In the genomic region with DNA sequence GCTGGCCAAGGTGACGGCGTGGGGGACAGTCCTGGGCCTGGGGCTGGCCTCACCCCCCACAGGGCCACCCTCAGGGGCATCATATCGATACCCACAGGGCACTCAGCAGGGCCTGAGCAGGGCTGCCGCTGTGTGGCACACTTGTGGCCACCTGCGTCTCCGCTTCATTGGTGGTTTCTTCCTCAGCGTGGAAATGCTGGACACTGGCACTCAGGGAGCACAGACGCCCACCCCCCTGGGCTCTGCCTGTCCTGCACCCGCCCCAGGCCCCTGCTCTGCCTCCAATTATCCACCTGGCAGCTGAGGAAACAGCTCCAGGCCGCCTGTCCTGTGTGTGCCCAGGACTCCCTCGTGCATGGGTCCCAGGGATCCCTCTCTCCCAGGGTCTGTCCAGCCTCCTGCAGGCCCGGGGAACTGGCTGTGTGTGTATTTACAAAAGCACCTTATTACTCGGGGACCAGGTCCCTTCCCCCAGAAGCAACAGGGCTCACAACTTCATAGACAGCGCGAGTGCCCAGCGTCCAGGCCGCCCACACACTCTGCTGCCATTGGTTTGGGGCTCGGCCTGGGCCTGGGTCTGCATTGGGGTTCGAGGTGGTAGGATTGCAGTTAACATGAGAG, we compare ENCODE assay signal across 20 cellular contexts. TPM values are rescaled to one million over a fixed set of nuclear protein-coding genes. Genes with fewer than 3 reads are reported as not detected.
DNase-seq lines count a peak whose midpoint lies in the region; ATAC-seq and TF ChIP-seq lines count a peak whose summit lies in the region.
"Had no signal": no experiment of that assay in that cellular context is flagged by ENCODE, and none has a peak within 500 bp of the region (broad histone marks: within the 10 kb centered on the region; RNA-seq: fewer than 3 reads in every experiment).

No MANE protein-coding gene starts in this region.

- no peaks in the 10 kb centered on the region for H3K79me2 ChIP-seq in osteoblast (ENCODE audit: insufficient read depth, low read length)

- no peaks in the 10 kb centered on the region for H3K9me3 Mint-ChIP-seq in activated CD8-positive, alpha-beta T cell treated with anti-CD3 and anti-CD28 coated beads for 36 hours
- H3K9me3 Mint-ChIP-seq: CD4-positive, alpha-beta memory T cell had no signal

- H3K4me1 ChIP-seq in BE2C (peaks cover 7% of the 10 kb centered on the region), HEK293 (ENCODE audit: control insufficient read depth, insufficient read depth, low read length) (0 out of 2 replicates have a peak, but pooled peaks cover 2% of the 10 kb centered on the region), osteoblast (ENCODE audit: insufficient read depth, low read length) (peaks cover 33% of the 10 kb centered on the region)

- H3K36me3 Mint-ChIP-seq in activated CD8-positive, alpha-beta T cell treated with anti-CD3 and anti-CD28 coated beads for 36 hours (ENCODE audit: low read depth): no peaks in the 10 kb centered on the region
- H3K36me3 Mint-ChIP-seq: CD4-positive, alpha-beta memory T cell had no signal

- H3K36me3 ChIP-seq in BE2C: no peaks in the 10 kb centered on the region
- no peaks in the 10 kb centered on the region for H3K36me3 ChIP-seq in HEK293 (ENCODE audit: control insufficient read depth in 2 of 2, insufficient read depth in 1 of 2, low read length in 2 of 2)
- H3K36me3 ChIP-seq in osteoblast (ENCODE audit: insufficient read depth, low read length): no peaks in the 10 kb centered on the region
- H3K36me3 ChIP-seq: neutrophil had no signal

- H4K20me1 ChIP-seq in osteoblast (ENCODE audit: insufficient read depth, low read length): no peaks in the 10 kb centered on the region

- no peak overlapping the region for H3K4me3 Mint-ChIP-seq in activated CD8-positive, alpha-beta T cell treated with anti-CD3 and anti-CD28 coated beads for 36 hours
- H3K4me3 Mint-ChIP-seq: CD4-positive, alpha-beta memory T cell had no signal

- DNase-seq in BE2C (peak; percentile 11), cardiac septum (ENCODE audit: low spot score) (peak; percentile 75), osteoblast (ENCODE audit: insufficient read length, low spot score, missing footprints) (peak; percentile 87), epidermal melanocyte (ENCODE audit: insufficient read length, low spot score) (no peak), NCI-H748 (lab: John Stamatoyannopoulos, UW; ENCODE audit: unreplicated experiment) (no peak)
- no peak for DNase-seq in activated CD8-positive, alpha-beta T cell treated with anti-CD3 and anti-CD28 coated beads for 36 hours
- DNase-seq in stimulated activated CD4-positive, alpha-beta T cell treated with anti-CD3 and anti-CD28 coated beads, Interleukin-4, amount 100 ng/mL, for 24 hours: no peak
- DNase-seq: amygdala; CD4-positive, alpha-beta memory T cell; dermis blood vessel endothelial cell; NCI-H2029 treated with DMSO at 0.1 percent for 48 hours; SHP77 treated with DMSO at 0.1 percent for 48 hours; T-helper 9 cell had no signal

- POLR2A ChIA-PET in HEK293 (lab: Yijun Ruan, JAX): no interaction called here
- POLR2A ChIA-PET in activated CD8-positive, alpha-beta T cell treated with anti-CD3 and anti-CD28 coated beads for 36 hours (lab: Charles Lee): no interaction called here

- H3K9me3 ChIP-seq in BE2C: no peaks in the 10 kb centered on the region
- no peaks in the 10 kb centered on the region for H3K9me3 ChIP-seq in HEK293 (ENCODE audit: control insufficient read depth, insufficient read depth, low read depth, low read length)
- H3K9me3 ChIP-seq in osteoblast (ENCODE audit: low read depth, low read length): no peaks in the 10 kb centered on the region
- H3K9me3 ChIP-seq: neutrophil had no signal

- H3K27me3 ChIP-seq in BE2C: no peaks in the 10 kb centered on the region
- H3K27me3 ChIP-seq in osteoblast (ENCODE audit: insufficient read depth, low read length): no peaks in the 10 kb centered on the region

- H3K27ac ChIP-seq in HEK293 (ENCODE audit: extremely low read depth, low read depth, low read length) (no peak overlapping the region), osteoblast (ENCODE audit: low read depth, low read length) (no peak overlapping the region)
- H3K27ac ChIP-seq: neutrophil had no signal

- peaks cover 5% of the 10 kb centered on the region for H3K27me3 Mint-ChIP-seq in activated CD8-positive, alpha-beta T cell treated with anti-CD3 and anti-CD28 coated beads for 36 hours

- ATAC-seq in activated CD8-positive, alpha-beta T cell treated with anti-CD3 and anti-CD28 coated beads for 36 hours: no peak

- no peaks in the 10 kb centered on the region for H3K4me1 Mint-ChIP-seq in activated CD8-positive, alpha-beta T cell treated with anti-CD3 and anti-CD28 coated beads for 36 hours (ENCODE audit: low read depth)
- H3K4me1 Mint-ChIP-seq: CD4-positive, alpha-beta memory T cell had no signal

- CTCF ChIA-PET in HEK293 (lab: Yijun Ruan, JAX): no interaction called here
- CTCF ChIA-PET in activated CD8-positive, alpha-beta T cell treated with anti-CD3 and anti-CD28 coated beads for 36 hours (lab: Charles Lee): interaction anchor here (1.0 kb wide), 2 partner anchors 64 to 68 kb away, joined by 3 read pairs; no protein-coding TSS in a partner anchor

- H3K4me3 ChIP-seq in BE2C (ENCODE audit: low read depth, low read length) (no peak overlapping the region), HEK293 (ENCODE audit: low read depth, low read length) (no peak overlapping the region), osteoblast (ENCODE audit: insufficient read depth, low read length) (no peak overlapping the region)

- no peak for TF ChIP-seq CTCF in BE2C (IDR thresholded peaks at IDR 0.05; ENCODE audit: low read depth, low read length)
- no peak for TF ChIP-seq CTCF in HEK293 (tag by site-specific recombination; IDR thresholded peaks at IDR 0.05)
- no peak for TF ChIP-seq CTCF in osteoblast (IDR thresholded peaks at IDR 0.05; ENCODE audit: extremely low read depth, low read depth, low read length)
- TF ChIP-seq CTCF in activated CD8-positive, alpha-beta T cell treated with anti-CD3 and anti-CD28 coated beads for 36 hours (IDR thresholded peaks at IDR 0.05): no peak

- no peak overlapping the region for H3K27ac Mint-ChIP-seq in activated CD8-positive, alpha-beta T cell treated with anti-CD3 and anti-CD28 coated beads for 36 hours
- H3K27ac Mint-ChIP-seq: CD4-positive, alpha-beta memory T cell had no signal

- H2AFZ ChIP-seq in osteoblast (ENCODE audit: low read length): no peak overlapping the region

- intact Hi-C loops in cardiac septum (cut with DNase I): no loop called here
- intact Hi-C loops in activated CD8-positive, alpha-beta T cell treated with anti-CD3 and anti-CD28 coated beads for 36 hours (cut with micrococcal nuclease): no loop called here

- no peak overlapping the region for H3K4me2 ChIP-seq in osteoblast (ENCODE audit: insufficient read depth, low read length)

TF ChIP-seq in HEK293, 187 proteins besides CTCF, POLR2A, EP300 and RAD21:
- peak; percentile 37 for TF ChIP-seq ZIC2 (tag by site-specific recombination; IDR thresholded peaks at IDR 0.05)
- TF ChIP-seq, protein P1, sequence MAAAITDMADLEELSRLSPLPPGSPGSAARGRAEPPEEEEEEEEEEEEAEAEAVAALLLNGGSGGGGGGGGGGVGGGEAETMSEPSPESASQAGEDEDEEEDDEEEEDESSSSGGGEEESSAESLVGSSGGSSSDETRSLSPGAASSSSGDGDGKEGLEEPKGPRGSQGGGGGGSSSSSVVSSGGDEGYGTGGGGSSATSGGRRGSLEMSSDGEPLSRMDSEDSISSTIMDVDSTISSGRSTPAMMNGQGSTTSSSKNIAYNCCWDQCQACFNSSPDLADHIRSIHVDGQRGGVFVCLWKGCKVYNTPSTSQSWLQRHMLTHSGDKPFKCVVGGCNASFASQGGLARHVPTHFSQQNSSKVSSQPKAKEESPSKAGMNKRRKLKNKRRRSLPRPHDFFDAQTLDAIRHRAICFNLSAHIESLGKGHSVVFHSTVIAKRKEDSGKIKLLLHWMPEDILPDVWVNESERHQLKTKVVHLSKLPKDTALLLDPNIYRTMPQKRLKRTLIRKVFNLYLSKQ (tag by site-specific recombination; IDR thresholded peaks at IDR 0.05; ENCODE audit: borderline replicate concordance): no peak
- TF ChIP-seq GLIS2 (tag by site-specific recombination; IDR thresholded peaks at IDR 0.05): peak; percentile 26; the same call in 1 of the 2 replicates
- no peak for TF ChIP-seq ZNF121 (tag by site-specific recombination; IDR thresholded peaks at IDR 0.05)

RNA-seq across cellular contexts. Expression of a gene that starts 13.1 kb away (rescaled TPM):
- not detected for polyA plus RNA-seq in BE2C (2012; ENCODE audit: insufficient read depth, insufficient read length, low read depth)
- total RNA-seq in cardiac septum (not detected), osteoblast (under 0.01 TPM in 2 replicates)
- not detected for total RNA-seq in activated CD8-positive, alpha-beta T cell treated with anti-CD3 and anti-CD28 coated beads for 36 hours
- total RNA-seq: activated CD8-positive, alpha-beta memory T cell treated with anti-CD3 and anti-CD28 coated beads for 36 hours; CD4-positive, alpha-beta memory T cell; dermis blood vessel endothelial cell; HT-29; lung microvascular endothelial cell; MCF 10A; urinary bladder had no signal
- polyA plus RNA-seq: CD4-positive, alpha-beta memory T cell had no signal

RNA-seq across cellular contexts. Expression of a gene that starts 23.3 kb away (rescaled TPM):
- not detected for polyA plus RNA-seq in BE2C (2012; ENCODE audit: insufficient read depth, insufficient read length, low read depth)
- not detected for total RNA-seq in cardiac septum
- total RNA-seq in osteoblast: not detected in 2 replicates
- not detected for total RNA-seq in activated CD8-positive, alpha-beta T cell treated with anti-CD3 and anti-CD28 coated beads for 36 hours
- total RNA-seq: activated CD8-positive, alpha-beta memory T cell treated with anti-CD3 and anti-CD28 coated beads for 36 hours; CD4-positive, alpha-beta memory T cell; dermis blood vessel endothelial cell; lung microvascular endothelial cell; MCF 10A had no signal
- polyA plus RNA-seq: CD4-positive, alpha-beta memory T cell had no signal

RNA-seq across cellular contexts. Expression of a gene that starts 50.6 kb away (rescaled TPM):
- polyA plus RNA-seq in BE2C (2012; ENCODE audit: insufficient read depth, insufficient read length, low read depth): not detected
- not detected for total RNA-seq in cardiac septum
- total RNA-seq in osteoblast: not detected in 2 replicates
- not detected for total RNA-seq in activated CD8-positive, alpha-beta T cell treated with anti-CD3 and anti-CD28 coated beads for 36 hours
- total RNA-seq: activated CD8-positive, alpha-beta memory T cell treated with anti-CD3 and anti-CD28 coated beads for 36 hours; CD4-positive, alpha-beta memory T cell; dermis blood vessel endothelial cell; lung microvascular endothelial cell; MCF 10A; urinary bladder had no signal
- polyA plus RNA-seq: CD4-positive, alpha-beta memory T cell had no signal

Comparison
In these comparisons a context has a peak if more than half of its experiments do, and no peak if none do; other contexts are left out.
1. DNase-seq: peak in BE2C (single experiment), cardiac septum (single experiment) and osteoblast (single experiment); none in activated CD8-positive, alpha-beta T cell treated with anti-CD3 and anti-CD28 coated beads for 36 hours (single experiment), epidermal melanocyte (single experiment), NCI-H748 (single experiment) and stimulated activated CD4-positive, alpha-beta T cell treated with anti-CD3 and anti-CD28 coated beads, Interleukin-4, amount 100 ng/mL, for 24 hours (single experiment).